ENCODE assay signal across 27 cellular contexts in the genomic region with DNA sequence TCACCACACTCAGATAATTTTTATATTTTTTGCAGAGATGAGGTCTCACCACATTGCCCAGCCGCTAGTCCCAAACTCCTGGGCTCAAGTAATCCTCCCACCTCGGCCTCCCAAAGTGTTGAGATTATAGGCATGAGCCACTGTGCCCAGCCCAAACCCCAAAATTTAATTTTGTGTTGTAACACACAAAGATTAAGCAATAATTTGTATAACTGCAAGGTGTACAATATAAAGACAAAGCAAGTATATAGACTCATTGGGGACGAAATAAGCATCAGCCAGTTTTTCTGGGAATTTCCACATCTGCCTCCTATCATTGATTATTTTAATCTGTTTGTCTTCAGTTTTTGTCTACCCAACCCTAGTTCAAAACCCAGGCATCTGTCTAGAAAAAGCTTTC.
"Had no signal": no experiment of that assay in that cellular context is flagged by ENCODE, and none has a peak within 500 bp of the region (broad histone marks: within the 10 kb centered on the region; RNA-seq: fewer than 3 reads in every experiment).

No MANE protein-coding gene starts in this region.

- ATAC-seq: foreskin keratinocyte; left cardiac atrium; lower lobe of right lung; right lobe of liver; stimulated activated naive B cell treated with anti-CD40 and anti-IgM and Interleukin-4, amounts not matched to agents 10 μg/mL and 1 μg/mL and 100 μg/mL, for 72 hours had no signal

- H3K4me1 ChIP-seq: colonic mucosa, foreskin keratinocyte, left ventricle myocardium inferior, lower lobe of right lung, psoas muscle, right lobe of liver, spleen, stomach had no signal

- H3K27me3 ChIP-seq: colonic mucosa, foreskin keratinocyte, hepatocyte, right lobe of liver, spleen, stomach, transverse colon had no signal

- H3K36me3 ChIP-seq: colonic mucosa had no signal

- H3K27me3 Mint-ChIP-seq: memory B cell; naive B cell; stimulated activated naive B cell treated with anti-CD40 and anti-IgM and Interleukin-4, amounts not matched to agents 10 μg/mL and 1 μg/mL and 100 μg/mL, for 72 hours had no signal

- DNase-seq: colonic mucosa; effector CD4-positive, alpha-beta T cell; endodermal cell; erythroblast; foreskin keratinocyte; head of caudate nucleus; kidney; left cardiac atrium; left ventricle myocardium inferior; lower lobe of right lung; naive B cell; occipital lobe; psoas muscle; retina; right lobe of liver; spleen; stimulated activated CD4-positive, alpha-beta T cell treated with anti-CD3 and anti-CD28 coated beads, Interleukin-15, amount 100 ng/mL, for 24 hours; stimulated activated CD4-positive, alpha-beta T cell treated with anti-CD3 and anti-CD28 coated beads, Interleukin-1b, Interleukin-23, amount 100 ng/mL, for 48 hours; stimulated activated CD4-positive, alpha-beta T cell treated with anti-CD3 and anti-CD28 coated beads, Interleukin-4, amount 100 ng/mL, for 4 hours; stimulated activated naive B cell treated with anti-CD40 and anti-IgM and Interleukin-4, amounts not matched to agents 10 μg/mL and 1 μg/mL and 100 μg/mL, for 72 hours; stomach; substantia nigra; transverse colon had no signal

- H3K4me1 Mint-ChIP-seq: endodermal cell; memory B cell; naive B cell; nephron; stimulated activated naive B cell treated with anti-CD40 and anti-IgM and Interleukin-4, amounts not matched to agents 10 μg/mL and 1 μg/mL and 100 μg/mL, for 72 hours had no signal

- H3K9me3 ChIP-seq: colonic mucosa, left ventricle myocardium inferior, lower lobe of right lung, psoas muscle, right lobe of liver, spleen, stomach, thoracic aorta, transverse colon had no signal

- H3K4me3 Mint-ChIP-seq: endodermal cell; memory B cell; nephron; stimulated activated naive B cell treated with anti-CD40 and anti-IgM and Interleukin-4, amounts not matched to agents 10 μg/mL and 1 μg/mL and 100 μg/mL, for 72 hours had no signal

- H3K9me3 Mint-ChIP-seq: memory B cell; naive B cell; nephron; stimulated activated naive B cell treated with anti-CD40 and anti-IgM and Interleukin-4, amounts not matched to agents 10 μg/mL and 1 μg/mL and 100 μg/mL, for 72 hours had no signal

- H2AFZ ChIP-seq: hepatocyte had no signal

- H3K4me2 ChIP-seq: hepatocyte had no signal

- H3K27ac ChIP-seq: colonic mucosa, foreskin keratinocyte, hepatocyte, left ventricle myocardium inferior, lower lobe of right lung, psoas muscle, right lobe of liver, spleen, stomach, thoracic aorta, transverse colon had no signal

- H3K27ac Mint-ChIP-seq: memory B cell; naive B cell; nephron; stimulated activated naive B cell treated with anti-CD40 and anti-IgM and Interleukin-4, amounts not matched to agents 10 μg/mL and 1 μg/mL and 100 μg/mL, for 72 hours had no signal

- H3K79me2 ChIP-seq: hepatocyte had no signal

- H3K4me3 ChIP-seq: colonic mucosa, hepatocyte, left ventricle myocardium inferior, lower lobe of right lung, psoas muscle, right lobe of liver, spleen, stomach, thoracic aorta, transverse colon had no signal
